In the genomic region with DNA sequence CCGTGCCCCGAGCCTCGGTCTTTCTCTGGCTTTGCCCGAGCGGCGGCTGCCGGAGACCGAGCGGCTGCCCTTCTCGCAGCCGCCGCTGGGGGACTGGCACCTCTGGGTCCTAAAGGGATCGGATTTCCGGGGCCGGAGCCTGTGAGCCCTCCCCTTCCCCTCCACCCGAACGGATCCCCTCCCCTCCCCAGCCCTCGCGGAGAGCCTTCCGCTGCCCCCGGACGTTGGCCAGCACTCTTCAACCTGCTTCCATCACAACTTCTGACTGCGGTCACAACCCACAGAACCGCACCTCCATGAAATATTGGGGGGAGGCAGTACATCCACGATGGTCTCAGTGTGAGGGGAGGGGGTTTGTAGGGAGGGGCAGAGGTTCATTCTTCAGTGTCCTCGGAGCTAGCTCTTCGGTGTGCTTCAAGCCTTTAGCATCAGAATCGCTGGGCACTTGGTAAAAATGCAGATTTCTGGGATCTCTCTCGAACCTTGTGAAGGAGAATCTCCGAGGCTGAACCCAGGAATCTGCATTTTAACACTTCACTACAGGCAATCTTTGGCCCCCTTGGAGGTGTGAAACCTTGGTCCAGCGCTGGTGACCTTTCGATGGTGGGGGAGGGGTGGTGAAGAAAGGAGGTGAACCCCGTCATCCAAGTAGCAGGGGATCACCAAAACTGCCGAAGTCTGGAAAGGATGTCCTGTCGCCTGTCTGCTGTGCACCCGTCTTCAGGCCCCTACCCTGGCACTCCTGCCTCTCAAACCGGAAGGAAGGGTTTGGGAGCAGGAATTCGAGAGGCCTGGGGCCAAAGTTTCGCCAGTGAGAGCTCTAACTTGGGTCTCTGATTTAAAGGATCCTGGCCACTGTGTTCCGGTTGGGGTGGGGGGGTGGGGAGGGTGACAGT, we compare ENCODE assay signal across 8 cellular contexts. TPM values are rescaled to one million over a fixed set of nuclear protein-coding genes. Genes with fewer than 3 reads are reported as not detected.
DNase-seq lines count a peak whose midpoint lies in the region; ATAC-seq and TF ChIP-seq lines count a peak whose summit lies in the region.

No MANE protein-coding gene starts in this region.

- CTCF ChIA-PET in activated naive CD4-positive, alpha-beta T cell treated with anti-CD3 and anti-CD28 coated beads for 36 hours (lab: Charles Lee) = interaction anchor here (0.6 to 3.6 kb wide), 12 partner anchors 10 to 1275 kb away, joined by 3 to 32 read pairs (median 4); no protein-coding TSS in a partner anchor

- peak overlapping the region; percentile 64; the same call in 1 of the 2 replicates for H2AFZ ChIP-seq in Loucy (ENCODE audit: low read length)

- H3K79me2 ChIP-seq in Loucy (ENCODE audit: insufficient read depth, low read length) = peaks cover 45% of the 10 kb centered on the region

- 0 to 2% methylated on average over 7 to 13 of the region's 40 CpGs for WGBS in gastroesophageal sphincter (ENCODE audit: low coverage in 1 of 2), 2 donors

- peaks cover 40% of the 10 kb centered on the region for H4K20me1 ChIP-seq in Loucy (ENCODE audit: insufficient read depth, low read length, poor library complexity, severe bottlenecking)

- H3K9me2 ChIP-seq in Loucy (replicated peaks; ENCODE audit: low read depth, low read length) = no peaks in the 10 kb centered on the region

- no peaks in the 10 kb centered on the region for H3K27me3 Mint-ChIP-seq in activated naive CD4-positive, alpha-beta T cell treated with anti-CD3 and anti-CD28 coated beads for 36 hours (ENCODE audit: low read depth)

- DNase-seq in DMS114 treated with DMSO at 0.1 percent for 48 hours (lab: John Stamatoyannopoulos, UW; ENCODE audit: unreplicated experiment) (peak; percentile 77), SJSA1 (ENCODE audit: low read depth in 1 of 2, low spot score in 2 of 2) (peak; percentile 83 to 96)
- peak; percentile 94 for DNase-seq in activated naive CD4-positive, alpha-beta T cell treated with anti-CD3 and anti-CD28 coated beads for 36 hours

- peaks cover 44% of the 10 kb centered on the region for H3K4me1 Mint-ChIP-seq in activated naive CD4-positive, alpha-beta T cell treated with anti-CD3 and anti-CD28 coated beads for 36 hours (ENCODE audit: low read depth)

- intact Hi-C loops in activated naive CD4-positive, alpha-beta T cell treated with anti-CD3 and anti-CD28 coated beads for 36 hours (cut with micrococcal nuclease) = loop anchor here (1.0 to 5.0 kb wide), 4 partner anchors 10 to 414 kb away; no protein-coding TSS in a partner anchor

- peak overlapping the region; percentile 21 for H3K27ac ChIP-seq in SJSA1
- H3K27ac ChIP-seq in gastroesophageal sphincter = peak overlapping the region; percentile 66 to 97 (median 93)
- H3K27ac ChIP-seq in neutrophil = peak overlapping the region; percentile 99
- H3K27ac ChIP-seq in subcutaneous abdominal adipose tissue (ENCODE audit: low read depth, low read length) = peak overlapping the region; percentile 65

- ATAC-seq in GM21619 (IDR thresholded peaks at IDR 0.05; ENCODE audit: unreplicated experiment) (peak; percentile 35), gastroesophageal sphincter (peak; percentile 80)

- H3K9me3 ChIP-seq in Loucy (ENCODE audit: insufficient read depth, low read depth, low read length) = no peaks in the 10 kb centered on the region
- no peaks in the 10 kb centered on the region for H3K9me3 ChIP-seq in SJSA1 (replicated peaks)
- no peaks in the 10 kb centered on the region for H3K9me3 ChIP-seq in gastroesophageal sphincter
- no peaks in the 10 kb centered on the region for H3K9me3 ChIP-seq in neutrophil
- no peaks in the 10 kb centered on the region for H3K9me3 ChIP-seq in subcutaneous abdominal adipose tissue (ENCODE audit: control insufficient read depth in 5 of 5, low read length in 5 of 5)

- TF ChIP-seq POLR2A in gastroesophageal sphincter (IDR thresholded peaks at IDR 0.05) = peak; percentile 6 to 13

- no peak for TF ChIP-seq EP300 in gastroesophageal sphincter (IDR thresholded peaks at IDR 0.05)

- peak overlapping the region; percentile 88 for H3K4me3 Mint-ChIP-seq in activated naive CD4-positive, alpha-beta T cell treated with anti-CD3 and anti-CD28 coated beads for 36 hours

- peak overlapping the region; percentile 96 for H3K27ac Mint-ChIP-seq in activated naive CD4-positive, alpha-beta T cell treated with anti-CD3 and anti-CD28 coated beads for 36 hours

- H3K27me3 ChIP-seq in Loucy (ENCODE audit: insufficient read depth, low read length, poor library complexity, severe bottlenecking) (no peaks in the 10 kb centered on the region), SJSA1 (replicated peaks) (no peaks in the 10 kb centered on the region), gastroesophageal sphincter (no peaks in the 10 kb centered on the region), neutrophil (no peaks in the 10 kb centered on the region), subcutaneous abdominal adipose tissue (ENCODE audit: control insufficient read depth in 5 of 5, insufficient read depth in 4 of 5, low read length in 5 of 5) (no peaks in the 10 kb centered on the region)

- TF ChIP-seq CTCF in Loucy (conservative IDR thresholded peaks at IDR 0.05; ENCODE audit: low read length) = no peak; the same call in 1 of the 2 replicates
- TF ChIP-seq CTCF in gastroesophageal sphincter (IDR thresholded peaks at IDR 0.05) = peak in 3 of 4 experiments; percentile 72 to 84 (median 76)
- TF ChIP-seq CTCF in neutrophil (IDR thresholded peaks at IDR 0.05) = peak; percentile 99

- no peaks in the 10 kb centered on the region for H3K36me3 ChIP-seq in Loucy (ENCODE audit: insufficient read depth, low read length)
- H3K36me3 ChIP-seq in SJSA1 = peaks cover 40% of the 10 kb centered on the region
- H3K36me3 ChIP-seq in gastroesophageal sphincter = no peaks in the 10 kb centered on the region
- peaks cover 5% of the 10 kb centered on the region for H3K36me3 ChIP-seq in neutrophil
- peaks cover 0 to 2% (median 0%) of the 10 kb centered on the region in 5 donors for H3K36me3 ChIP-seq in subcutaneous abdominal adipose tissue (ENCODE audit: control insufficient read depth in 5 of 5, insufficient read depth in 5 of 5, low read length in 5 of 5)

- H3K4me2 ChIP-seq in Loucy (ENCODE audit: low read depth, low read length, poor library complexity, severe bottlenecking) = peak overlapping the region; percentile 92

- H3K4me3 ChIP-seq in Loucy (ENCODE audit: low read length, poor library complexity, severe bottlenecking) (peak overlapping the region; percentile 82), SJSA1 (peak overlapping the region; percentile 88), gastroesophageal sphincter (peak overlapping the region; percentile 47 to 89), neutrophil (ENCODE audit: low read depth in 1 of 2, low read length in 1 of 2) (peak overlapping the region; percentile 97 to 98), subcutaneous abdominal adipose tissue (ENCODE audit: low read depth in 1 of 5, low read length in 5 of 5) (peak overlapping the region; percentile 72 to 84 (median 82))

- peaks cover 44% of the 10 kb centered on the region for H3K4me1 ChIP-seq in Loucy (ENCODE audit: insufficient read depth, low read length, poor library complexity, severe bottlenecking)
- peaks cover 54% of the 10 kb centered on the region for H3K4me1 ChIP-seq in SJSA1 (replicated peaks)
- peaks cover 0 to 88% (median 48%) of the 10 kb centered on the region in 3 donors for H3K4me1 ChIP-seq in gastroesophageal sphincter
- peaks cover 35 to 46% of the 10 kb centered on the region in 2 experiments for H3K4me1 ChIP-seq in neutrophil (ENCODE audit: control insufficient read depth in 1 of 2, insufficient read depth in 1 of 2, low read depth in 1 of 2, low read length in 1 of 2)
- H3K4me1 ChIP-seq in subcutaneous abdominal adipose tissue (ENCODE audit: control insufficient read depth in 5 of 5, insufficient read depth in 5 of 5, low read length in 5 of 5) = peaks cover 26 to 88% (median 75%) of the 10 kb centered on the region in 5 donors

- peak overlapping the region; percentile 99 for H3K9ac ChIP-seq in Loucy (ENCODE audit: low read depth, low read length, poor library complexity, severe bottlenecking)
- H3K9ac ChIP-seq in subcutaneous abdominal adipose tissue (ENCODE audit: low read length in 5 of 5) = peak overlapping the region; percentile 1 to 74 (median 50)

- no peaks in the 10 kb centered on the region for H3F3A ChIP-seq in Loucy (ENCODE audit: low read depth)

- H3K9me3 Mint-ChIP-seq in activated naive CD4-positive, alpha-beta T cell treated with anti-CD3 and anti-CD28 coated beads for 36 hours = no peaks in the 10 kb centered on the region

- H3K36me3 Mint-ChIP-seq in activated naive CD4-positive, alpha-beta T cell treated with anti-CD3 and anti-CD28 coated beads for 36 hours (ENCODE audit: low read depth) = peaks cover 19% of the 10 kb centered on the region

RNA-seq across cellular contexts. Expression of a gene that starts 0.8 kb away (rescaled TPM):
- 69.4 and 70.1 TPM in 2 replicates for total RNA-seq in SJSA1 (2014; rRNA removed; shearing (Covaris generic))
- total RNA-seq in activated naive CD4-positive, alpha-beta T cell treated with anti-CD3 and anti-CD28 coated beads for 36 hours = 10 to 100 TPM; 67.7 TPM
- total RNA-seq in gastroesophageal sphincter = 10 to 100 TPM; 23.3 to 38.1 (median 30.8) TPM

RNA-seq across cellular contexts. Expression of a gene that starts 14.5 kb away (rescaled TPM):
- 2.4 TPM in 1 of 2 replicates, not detected in the other for total RNA-seq in SJSA1 (2014; rRNA removed; shearing (Covaris generic))
- under 1 TPM in 1 of 2 experiments, not detected in 1; 0.14 TPM for total RNA-seq in activated naive CD4-positive, alpha-beta T cell treated with anti-CD3 and anti-CD28 coated beads for 36 hours
- total RNA-seq in gastroesophageal sphincter = 100 to 1,000 TPM in 2 of 4 donors, 10 to 100 TPM in 2; 58.1 to 145 (median 93.4) TPM

RNA-seq across cellular contexts. Expression of a gene that starts 21.3 kb away (rescaled TPM):
- 0.11 TPM in 1 of 2 replicates, not detected in the other for total RNA-seq in SJSA1 (2014; rRNA removed; shearing (Covaris generic))
- total RNA-seq in activated naive CD4-positive, alpha-beta T cell treated with anti-CD3 and anti-CD28 coated beads for 36 hours = 1 to 10 TPM; 1.1 to 1.3 TPM
- total RNA-seq in gastroesophageal sphincter = 1 to 10 TPM; 1.3 to 2.8 (median 2.3) TPM

RNA-seq across cellular contexts. Expression of a gene that starts 50.1 kb away (rescaled TPM):
- total RNA-seq in SJSA1 (2014; rRNA removed; shearing (Covaris generic)) = 957 and 2,133 TPM in 2 replicates
- 1 to 10 TPM in 1 of 2 experiments, under 1 TPM in 1; 0.95 to 1.7 TPM for total RNA-seq in activated naive CD4-positive, alpha-beta T cell treated with anti-CD3 and anti-CD28 coated beads for 36 hours
- total RNA-seq in gastroesophageal sphincter = 10 to 100 TPM; 14.6 to 92.9 (median 69.7) TPM

RNA-seq across cellular contexts. Expression of a gene that starts 56.1 kb away (rescaled TPM):
- total RNA-seq in SJSA1 (2014; rRNA removed; shearing (Covaris generic)) = 22.2 and 25.3 TPM in 2 replicates
- total RNA-seq in activated naive CD4-positive, alpha-beta T cell treated with anti-CD3 and anti-CD28 coated beads for 36 hours = 10 to 100 TPM; 10.5 to 11.1 TPM
- 10 to 100 TPM; 31.6 to 70.6 (median 58.1) TPM for total RNA-seq in gastroesophageal sphincter

Comparison
In these comparisons a context has a peak if more than half of its experiments do, and no peak if none do; other contexts are left out.
1. Peak in every context shown above with its lines: DNase-seq, ATAC-seq, H3K4me3 ChIP-seq and H3K27ac ChIP-seq.
2. H3K27ac ChIP-seq: peak in every context shown above with its lines; median percentile 99 in neutrophil; 93 in gastroesophageal sphincter; 65 in subcutaneous abdominal adipose tissue; 21 in SJSA1.
3. RNA of a gene that starts 14.5 kb away (total RNA-seq): 58.1 to 145 TPM in gastroesophageal sphincter; 2.4 TPM in SJSA1 and 0.14 TPM in activated naive CD4-positive, alpha-beta T cell treated with anti-CD3 and anti-CD28 coated beads for 36 hours; every median in the first group is over 10 times any median in the second.